In the genomic region with DNA sequence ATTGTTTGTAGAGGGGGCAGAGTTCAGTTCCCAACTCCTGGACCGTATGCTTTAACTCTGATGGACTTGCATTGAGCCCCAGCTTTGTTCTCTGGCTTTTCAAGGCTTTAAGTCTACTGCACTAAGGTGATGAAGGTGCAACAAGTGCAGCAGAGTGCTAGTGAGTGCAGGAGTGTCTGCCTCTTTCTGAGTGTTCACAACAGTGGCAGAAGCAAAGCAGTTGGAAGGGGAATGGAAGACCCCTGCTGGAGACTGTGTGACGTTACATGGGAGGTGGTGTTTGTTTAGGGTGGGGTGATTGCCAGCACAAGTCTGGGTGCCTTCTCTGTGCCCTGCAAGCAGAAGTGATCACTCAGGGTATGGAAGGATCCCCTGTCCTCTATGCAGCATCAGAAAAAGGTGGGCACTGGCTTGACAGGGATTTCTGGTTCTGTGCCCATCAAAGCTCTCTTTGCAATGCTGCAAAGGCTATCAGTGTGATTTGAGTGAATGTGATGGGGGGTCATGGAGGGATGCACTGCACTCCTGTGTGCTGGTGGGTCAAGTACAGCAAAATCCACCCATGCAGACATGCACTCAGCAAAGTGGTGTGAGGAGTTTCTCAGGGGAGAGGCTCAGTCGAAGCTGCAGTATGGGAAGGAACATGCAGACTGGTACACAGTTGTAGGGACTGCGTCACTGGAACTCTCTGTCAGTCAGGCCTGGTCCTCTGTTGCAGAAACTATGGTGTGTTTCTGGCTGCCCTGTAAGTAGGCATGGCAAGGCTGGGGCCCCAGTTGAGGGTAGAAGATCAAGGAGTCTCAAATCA, we compare ENCODE assay signal across 8 cellular contexts.
DNase-seq lines count a peak whose midpoint lies in the region; ATAC-seq and TF ChIP-seq lines count a peak whose summit lies in the region.

No MANE protein-coding gene starts in this region.

- H3K9me3 ChIP-seq in tibial nerve: no peaks in the 10 kb centered on the region

- H3K27me3 ChIP-seq in tibial nerve: no peaks in the 10 kb centered on the region

- H3K4me1 ChIP-seq in tibial nerve: no peaks in the 10 kb centered on the region

- peak; percentile 52 for TF ChIP-seq CTCF in fibroblast of villous mesenchyme (IDR thresholded peaks at IDR 0.05; ENCODE audit: insufficient read depth, low read depth, low read length)
- no peak for TF ChIP-seq CTCF in tibial nerve (IDR thresholded peaks at IDR 0.05)
- TF ChIP-seq CTCF in foreskin fibroblast (IDR thresholded peaks at IDR 0.05; ENCODE audit: low read depth, low read length): no peak

- ATAC-seq in GM19468 (IDR thresholded peaks at IDR 0.05; ENCODE audit: extremely low read depth, unreplicated experiment): peak; percentile 82
- no peak for ATAC-seq in HG03469 (IDR thresholded peaks at IDR 0.05; ENCODE audit: unreplicated experiment)

- no peaks in the 10 kb centered on the region for H3K36me3 ChIP-seq in tibial nerve

- no peak for TF ChIP-seq EP300 in tibial nerve (IDR thresholded peaks at IDR 0.05)

- TF ChIP-seq POLR2A in tibial nerve (IDR thresholded peaks at IDR 0.05): no peak

- peak; percentile 25 for DNase-seq in CMK (ENCODE audit: low read depth)
- DNase-seq in Jurkat, Clone E6-1 (ENCODE audit: low read depth, low spot score): peak; percentile 15
- DNase-seq in fibroblast of villous mesenchyme (ENCODE audit: low read depth): no peak
- no peak for DNase-seq in tibial nerve (ENCODE audit: low spot score in 2 of 2)
- no peak for DNase-seq in foreskin fibroblast
- DNase-seq in HK-2 (ENCODE audit: unreplicated experiment): no peak

- H3K4me3 ChIP-seq in Jurkat, Clone E6-1 (ENCODE audit: low read length): no peak overlapping the region
- H3K4me3 ChIP-seq in fibroblast of villous mesenchyme (ENCODE audit: low read depth, low read length): no peak overlapping the region
- no peak overlapping the region for H3K4me3 ChIP-seq in tibial nerve
- H3K4me3 ChIP-seq in foreskin fibroblast (ENCODE audit: low read depth in 1 of 2, low read length in 2 of 2): no peak overlapping the region

- 58 to 60% methylated on average over 4 of the region's 4 CpGs for WGBS in tibial nerve, 2 donors

- H3K27ac ChIP-seq in tibial nerve: no peak overlapping the region

Comparison
In these comparisons a context has a peak if more than half of its experiments do, and no peak if none do; other contexts are left out.
1. DNase-seq: peak in CMK (single experiment) and Jurkat, Clone E6-1 (single experiment); none in fibroblast of villous mesenchyme (single experiment), tibial nerve (0 of 2), foreskin fibroblast (0 of 2) and HK-2 (single experiment).